ENCODE assay signal across 19 cellular contexts in the genomic region with DNA sequence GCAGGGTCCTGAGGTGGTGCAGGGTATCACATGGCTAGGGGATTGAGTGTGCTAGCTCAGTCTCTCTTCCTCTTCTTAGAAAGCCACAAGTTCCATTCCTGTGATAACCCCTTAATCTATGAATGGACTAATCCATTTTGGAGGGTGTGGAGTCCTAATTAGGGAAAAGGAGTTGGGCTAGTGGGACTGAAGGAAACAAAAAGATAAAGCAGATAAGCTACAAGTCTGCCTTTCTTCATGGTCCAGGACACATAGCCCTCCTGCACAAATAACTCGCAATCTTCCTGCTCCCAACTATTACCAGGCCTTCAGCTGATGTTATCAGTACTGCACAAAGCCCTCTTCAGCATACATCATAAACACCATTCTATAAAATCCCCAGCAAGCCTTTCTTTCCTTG.
"Had no signal": no experiment of that assay in that cellular context is flagged by ENCODE, and none has a peak within 500 bp of the region (broad histone marks: within the 10 kb centered on the region; RNA-seq: fewer than 3 reads in every experiment).

No MANE protein-coding gene starts in this region.

- ATAC-seq: Panc1, PC-3 had no signal

- H3K4me2 ChIP-seq: KMS-11 had no signal

- H3K9ac ChIP-seq: KMS-11 had no signal

- H3K27ac ChIP-seq: KMS-11, RWPE1 had no signal

- DNase-seq: Kasumi-1, MM.1S, NCI-H1092 treated with DMSO at 0.1 percent for 48 hours, NCI-H1436, NCI-H187, NCI-H2029, NCI-H2081 treated with DMSO at 0.1 percent for 48 hours, NCI-H2171, NCI-H226, NCI-H446, NCI-H510A, NCI-H524 treated with DMSO at 0.1 percent for 48 hours, NCI-H69, NCI-H774, PC-3, SHP77 had no signal
